Comparison of ENCODE assay signal across 8 cellular contexts in the genomic region with DNA sequence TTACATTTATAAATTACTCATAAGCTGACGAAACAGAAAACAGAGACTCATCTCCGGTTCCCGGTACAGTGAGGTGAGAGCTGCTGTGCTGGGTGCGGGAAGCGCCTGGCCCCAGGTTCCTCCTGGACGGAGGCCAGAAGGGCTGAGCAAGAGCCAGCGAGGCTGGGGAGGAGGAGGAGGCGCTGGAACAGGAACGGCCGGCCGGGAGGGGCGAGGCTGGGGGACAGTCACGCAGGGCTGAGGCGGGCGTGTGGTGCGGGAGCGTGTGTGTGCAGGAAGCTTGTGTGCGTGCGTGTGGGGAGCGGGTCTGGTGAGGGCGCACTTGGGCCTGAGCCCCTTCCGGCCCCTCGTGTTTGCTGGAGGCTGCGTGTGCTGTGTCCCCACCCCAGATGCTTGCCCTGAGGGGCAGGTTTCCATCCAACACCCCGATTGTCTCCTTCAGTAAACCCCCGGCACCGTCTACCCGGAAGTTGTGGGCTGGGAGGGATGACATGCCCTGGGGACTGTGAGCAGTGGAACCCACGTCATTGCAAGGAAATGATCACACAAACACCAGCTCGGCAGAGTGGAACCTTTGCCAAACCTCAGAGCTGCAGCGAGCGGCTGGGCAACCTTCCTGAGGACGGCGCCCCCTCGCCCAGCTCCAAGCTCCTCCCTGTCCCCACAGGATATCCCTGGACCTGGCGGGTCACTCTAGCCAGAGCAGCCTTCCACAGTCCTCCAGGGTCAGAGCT.
DNase-seq lines count a peak whose midpoint lies in the region; ATAC-seq lines count a peak whose summit lies in the region.

No MANE protein-coding gene starts in this region.

- ATAC-seq in GM21786 (IDR thresholded peaks at IDR 0.05; ENCODE audit: unreplicated experiment) = peak; percentile 54

- DNase-seq in DMS79 treated with DMSO at 0.1 percent for 48 hours (lab: John Stamatoyannopoulos, UW) = peak; percentile 49
- peak; percentile 53 for DNase-seq in NCI-H1092 (lab: John Stamatoyannopoulos, UW)
- DNase-seq in activated CD4-positive, CD25-positive, alpha-beta regulatory T cell treated with anti-CD3 and anti-CD28 coated beads, Interleukin-2, amount 50 U/mL, for 72 hours = peak; percentile 81
- DNase-seq in central memory CD4-positive, alpha-beta T cell = peak; percentile 97
- DNase-seq in left kidney (ENCODE audit: low read depth, low spot score) = peak; percentile 60
- peak; percentile 86 for DNase-seq in stimulated activated CD4-positive, alpha-beta T cell treated with anti-CD3 and anti-CD28 coated beads, Interleukin-4, amount 100 ng/mL, for 1 hour
- DNase-seq in NCI-H1048 (lab: John Stamatoyannopoulos, UW) = no peak
